ENCODE assay signal across 10 cellular contexts in genomic region chr9:92952861-92953620, GRCh38. TPM values are rescaled to one million over a fixed set of nuclear protein-coding genes. Genes with fewer than 3 reads are reported as not detected.
DNase-seq lines count a peak whose midpoint lies in the region; ATAC-seq and TF ChIP-seq lines count a peak whose summit lies in the region.
"Had no signal": no experiment of that assay in that cellular context is flagged by ENCODE, and none has a peak within 500 bp of the region (broad histone marks: within the 10 kb centered on the region; RNA-seq: fewer than 3 reads in every experiment).

No MANE protein-coding gene starts in this region.

- no peak overlapping the region for H3K27ac Mint-ChIP-seq in endodermal cell

- H3K9ac ChIP-seq in endodermal cell (ENCODE audit: extremely low read depth, low read length, poor library complexity, severe bottlenecking): no peak overlapping the region
- H3K9ac ChIP-seq: BLaER1 treated with 17β-estradiol and CSF1 and Interleukin-3, amounts not matched to agents 10 nM and 100 nM had no signal

- intact Hi-C loops in right cardiac atrium (cut with DNase I) (no loop called here), Right ventricle myocardium superior (cut with DNase I) (no loop called here)

- no peak for DNase-seq in right cardiac atrium
- no peak for DNase-seq in Right ventricle myocardium superior
- peak; percentile 100 for DNase-seq in NCI-H748 (lab: John Stamatoyannopoulos, UW; ENCODE audit: unreplicated experiment)
- DNase-seq in endodermal cell: no peak
- DNase-seq in upper lobe of left lung: no peak
- DNase-seq in BE2C: no peak
- no peak for DNase-seq in activated effector memory CD4-positive, alpha-beta T cell treated with Interleukin-2 at 50 U/mL for 16 hours
- no peak for DNase-seq in globus pallidus (ENCODE audit: low spot score)

- no peaks in the 10 kb centered on the region for H3K36me3 ChIP-seq in endodermal cell (ENCODE audit: control insufficient read depth, insufficient read depth, low read length)
- H3K36me3 ChIP-seq in upper lobe of left lung: no peaks in the 10 kb centered on the region
- no peaks in the 10 kb centered on the region for H3K36me3 ChIP-seq in BE2C
- H3K36me3 ChIP-seq: BLaER1 treated with 17β-estradiol and CSF1 and Interleukin-3, amounts not matched to agents 10 nM and 100 nM had no signal

- H3K9me3 Mint-ChIP-seq in endodermal cell: no peaks in the 10 kb centered on the region

- H3K4me1 ChIP-seq in right cardiac atrium (ENCODE audit: control insufficient read depth, insufficient read depth, low read length) (peaks cover 2% of the 10 kb centered on the region), endodermal cell (ENCODE audit: control insufficient read depth, insufficient read depth, low read length) (no peaks in the 10 kb centered on the region), upper lobe of left lung (peaks cover 17 to 30% (median 23%) of the 10 kb centered on the region in 4 donors), BE2C (no peaks in the 10 kb centered on the region)

- WGBS in right cardiac atrium: 57% methylated on average over 9 of the region's 9 CpGs
- 88 to 91% methylated on average over 2 to 9 of the region's 9 CpGs for WGBS in endodermal cell (ENCODE audit: insufficient coverage in 1 of 2, insufficient read length in 1 of 2), 2 experiments
- WGBS in upper lobe of left lung, 2 donors: 49 to 63% methylated on average over 9 of the region's 9 CpGs

- TF ChIP-seq POLR2A in upper lobe of left lung (IDR thresholded peaks at IDR 0.05): no peak

- H3K9me3 ChIP-seq in right cardiac atrium (ENCODE audit: control insufficient read depth, low read length): no peaks in the 10 kb centered on the region
- no peaks in the 10 kb centered on the region for H3K9me3 ChIP-seq in endodermal cell (ENCODE audit: control insufficient read depth, low read length)
- H3K9me3 ChIP-seq in upper lobe of left lung: no peaks in the 10 kb centered on the region
- no peaks in the 10 kb centered on the region for H3K9me3 ChIP-seq in BE2C
- H3K9me3 ChIP-seq: BLaER1 treated with 17β-estradiol and CSF1 and Interleukin-3, amounts not matched to agents 10 nM and 100 nM had no signal

- peaks cover 6% of the 10 kb centered on the region for H3K27me3 Mint-ChIP-seq in endodermal cell (ENCODE audit: insufficient read depth)

- ATAC-seq in right cardiac atrium: no peak
- no peak for ATAC-seq in Right ventricle myocardium superior (ENCODE audit: poor library complexity)
- peak in 1 of 2 donors; percentile 15 for ATAC-seq in upper lobe of left lung (ENCODE audit: low FRiP score in 2 of 2)

- peak overlapping the region; percentile 36 for H3K27ac ChIP-seq in right cardiac atrium (ENCODE audit: low read length)
- H3K27ac ChIP-seq in endodermal cell (ENCODE audit: low read depth, low read length): peak overlapping the region; percentile 49
- peak overlapping the region; percentile 37 to 85 (median 79) for H3K27ac ChIP-seq in upper lobe of left lung
- H3K27ac ChIP-seq: BLaER1 treated with 17β-estradiol and CSF1 and Interleukin-3, amounts not matched to agents 10 nM and 100 nM had no signal

- peaks cover under 1% of the 10 kb centered on the region for H3K4me1 Mint-ChIP-seq in endodermal cell

- H3K4me3 ChIP-seq in right cardiac atrium (ENCODE audit: low read length) (no peak overlapping the region), endodermal cell (ENCODE audit: low read length) (no peak overlapping the region), upper lobe of left lung (no peak overlapping the region), BE2C (ENCODE audit: low read depth, low read length) (no peak overlapping the region)
- H3K4me3 ChIP-seq: BLaER1 treated with 17β-estradiol and CSF1 and Interleukin-3, amounts not matched to agents 10 nM and 100 nM had no signal

- H3K4me3 Mint-ChIP-seq in endodermal cell: no peak overlapping the region

- TF ChIP-seq EP300 in upper lobe of left lung (IDR thresholded peaks at IDR 0.05): no peak

- H3K27me3 ChIP-seq in right cardiac atrium (ENCODE audit: control insufficient read depth, insufficient read depth) (no peaks in the 10 kb centered on the region), endodermal cell (ENCODE audit: control insufficient read depth, insufficient read depth, low read length, poor library complexity, severe bottlenecking) (no peaks in the 10 kb centered on the region), upper lobe of left lung (peaks cover 0 to under 1% (median 0%) of the 10 kb centered on the region in 4 donors), BE2C (peaks cover 6% of the 10 kb centered on the region)

- H3K36me3 Mint-ChIP-seq in endodermal cell (ENCODE audit: low read depth): no peaks in the 10 kb centered on the region

- TF ChIP-seq CTCF in endodermal cell (conservative IDR thresholded peaks at IDR 0.05): no peak
- TF ChIP-seq CTCF in upper lobe of left lung (IDR thresholded peaks at IDR 0.05): no peak
- no peak for TF ChIP-seq CTCF in BE2C (IDR thresholded peaks at IDR 0.05; ENCODE audit: low read depth, low read length)

RNA-seq across cellular contexts. Expression of gene FGD3, which starts 5.7 kb away (rescaled TPM):
- total RNA-seq in right cardiac atrium (1 to 10 TPM; 2.5 to 3.2 (median 2.9) TPM), Right ventricle myocardium superior (2.7 TPM), endodermal cell (1 to 10 TPM; 1.4 to 1.9 TPM), upper lobe of left lung (10 to 100 TPM; 14.0 to 45.1 (median 22.3) TPM)
- polyA plus RNA-seq in right cardiac atrium: 1.1 TPM
- 0.96 TPM for polyA plus RNA-seq in endodermal cell (2013, experiment 1 of 2)
- polyA plus RNA-seq in endodermal cell (2013, experiment 2 of 2): 0.62 TPM
- 0.66 TPM for polyA plus RNA-seq in BE2C (2012; ENCODE audit: insufficient read depth, insufficient read length, low read depth)
- total RNA-seq: RPMI7951 had no signal
